Comparison of ENCODE assay signal across 9 cellular contexts in the genomic region with DNA sequence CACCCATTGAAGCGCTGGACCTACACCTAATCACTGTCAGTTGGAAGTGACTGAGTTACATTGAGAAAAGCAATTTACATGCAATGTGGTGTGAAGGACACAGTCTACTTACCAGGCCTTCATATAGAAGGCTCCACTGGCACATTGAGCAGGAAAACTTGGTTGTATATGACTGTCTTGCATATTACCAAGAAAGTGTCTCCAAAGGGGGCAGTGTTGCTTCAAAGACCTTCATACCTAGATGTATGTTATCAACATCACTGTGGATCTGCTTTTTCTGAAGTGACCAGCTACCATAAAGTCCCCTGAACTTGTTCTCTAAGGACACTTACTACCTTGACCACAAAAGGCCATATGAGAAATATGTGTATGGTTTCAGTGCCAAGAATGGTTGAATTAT.
A peak's percentile ranks its signal among the peaks of the same experiment; 100 is the strongest.
DNase-seq lines count a peak whose midpoint lies in the region; ATAC-seq, FAIRE-seq and TF ChIP-seq lines count a peak whose summit lies in the region.
"Had no signal": no experiment of that assay in that cellular context is flagged by ENCODE, and none has a peak within 500 bp of the region (broad histone marks: within the 10 kb centered on the region; RNA-seq: fewer than 3 reads in every experiment).

No MANE protein-coding gene starts in this region.

- POLR2A ChIA-PET in OCI-LY7 (lab: Charles Lee): interaction anchor here (1.0 to 1.4 kb wide), 4 partner anchors 12 to 66 kb away, joined by 3 to 5 read pairs (median 4); no protein-coding TSS in a partner anchor

- H3K9me3 ChIP-seq in OCI-LY7 (ENCODE audit: low read length) (no peaks in the 10 kb centered on the region), prostate gland (no peaks in the 10 kb centered on the region)
- H3K9me3 ChIP-seq: SJSA1 had no signal

- DNase-seq in D721Med (ENCODE audit: insufficient read length, low spot score) (no peak), OCI-LY7 (ENCODE audit: low spot score) (peak; percentile 77), epithelial cell of esophagus (ENCODE audit: low read depth) (peak; percentile 16), NK-92 (lab: John Stamatoyannopoulos, UW; ENCODE audit: unreplicated experiment) (no peak), prostate gland (ENCODE audit: low spot score) (no peak), retina (no peak)
- DNase-seq in activated CD4-positive, CD25-positive, alpha-beta regulatory T cell (lab: John Stamatoyannopoulos, UW): no peak

- H3K4me3 ChIP-seq in OCI-LY7 (ENCODE audit: low read depth, low read length, poor library complexity, severe bottlenecking) (no peak overlapping the region), epithelial cell of esophagus (ENCODE audit: low read length) (no peak overlapping the region), prostate gland (no peak overlapping the region)
- H3K4me3 ChIP-seq: SJSA1 had no signal

- FAIRE-seq in D721Med (lab: Jason Lieb, UNC): no peak

- no peaks in the 10 kb centered on the region for H4K20me1 ChIP-seq in OCI-LY7 (ENCODE audit: insufficient read depth, low read length)

- H3K27ac ChIP-seq in OCI-LY7 (ENCODE audit: low read depth, low read length, poor library complexity, severe bottlenecking) (no peak overlapping the region), prostate gland (no peak overlapping the region)
- H3K27ac ChIP-seq: SJSA1 had no signal

- H3K4me1 ChIP-seq in OCI-LY7 (ENCODE audit: insufficient read depth, low read length, poor library complexity, severe bottlenecking) (no peaks in the 10 kb centered on the region), prostate gland (replicated peaks) (no peaks in the 10 kb centered on the region)
- H3K4me1 ChIP-seq: SJSA1 had no signal

- H3K9me2 ChIP-seq in OCI-LY7 (ENCODE audit: insufficient read depth, low read length): no peaks in the 10 kb centered on the region

- 100% methylated on average over 1 of the region's 1 CpG for WGBS in prostate gland

- H2AFZ ChIP-seq in OCI-LY7 (ENCODE audit: low read length): 0 out of 2 replicates have a peak overlapping the region, but pooled peaks have one; percentile 30

- BruUV-seq in OCI-LY7 (replicated peaks; lab: Mats Ljungman, UMichigan): no TSS peak

- no peaks in the 10 kb centered on the region for H3K79me2 ChIP-seq in OCI-LY7 (ENCODE audit: insufficient read depth, low read depth, low read length)

- H3K27me3 ChIP-seq in prostate gland (replicated peaks; ENCODE audit: insufficient read depth): no peaks in the 10 kb centered on the region
- H3K27me3 ChIP-seq: SJSA1 had no signal

- H3K36me3 ChIP-seq in OCI-LY7 (ENCODE audit: insufficient read depth, low read length) (no peaks in the 10 kb centered on the region), prostate gland (no peaks in the 10 kb centered on the region)
- H3K36me3 ChIP-seq: SJSA1 had no signal

- H3K4me2 ChIP-seq in OCI-LY7 (ENCODE audit: low read length): no peak overlapping the region

- peak; percentile 47 for ATAC-seq in GM18868 (IDR thresholded peaks at IDR 0.05; ENCODE audit: unreplicated experiment)

- peak; percentile 15 for TF ChIP-seq CTCF in D721Med (IDR thresholded peaks at IDR 0.05; ENCODE audit: insufficient read depth, missing control alignments)
- peak; percentile 82 for TF ChIP-seq CTCF in OCI-LY7 (conservative IDR thresholded peaks at IDR 0.05; ENCODE audit: low read length)
- peak; percentile 9 for TF ChIP-seq CTCF in epithelial cell of esophagus (IDR thresholded peaks at IDR 0.05; ENCODE audit: insufficient read depth, low read depth, low read length, missing control alignments)
- no peak for TF ChIP-seq CTCF in prostate gland (IDR thresholded peaks at IDR 0.05)

- no peak for TF ChIP-seq POLR2A in prostate gland (IDR thresholded peaks at IDR 0.05)

- CTCF ChIA-PET in OCI-LY7 (lab: Charles Lee; ENCODE audit: unreplicated experiment): interaction anchor here (1.0 kb wide), 1 partner anchor 63 kb away, joined by 3 read pairs; no protein-coding TSS in a partner anchor

- intact Hi-C loops in OCI-LY7 (cut with micrococcal nuclease; ENCODE audit: unreplicated experiment) (loop anchor here (2.0 to 5.0 kb wide), 2 partner anchors 65 to 119 kb away; a partner anchor contains a TSS), prostate gland (cut with DNase I) (no loop called here)

Comparison
In these comparisons a context has a peak if more than half of its experiments do, and no peak if none do; other contexts are left out.
1. DNase-seq: peak in OCI-LY7 (single experiment) and epithelial cell of esophagus (single experiment); none in D721Med (single experiment), NK-92 (single experiment), activated CD4-positive, CD25-positive, alpha-beta regulatory T cell (0 of 4), prostate gland (single experiment) and retina (single experiment).
2. CTCF ChIP-seq: peak in D721Med (single experiment), OCI-LY7 (single experiment) and epithelial cell of esophagus (single experiment); none in prostate gland (0 of 4).